8 cellular contexts compared by ENCODE assay signal in genomic region chr7:112207106-112207592, GRCh38. TPM values are rescaled to one million over a fixed set of nuclear protein-coding genes. Genes with fewer than 3 reads are reported as not detected.
DNase-seq lines count a peak whose midpoint lies in the region; ATAC-seq and TF ChIP-seq lines count a peak whose summit lies in the region.

No MANE protein-coding gene starts in this region.

- DNase-seq in ACHN (peak; percentile 75), sigmoid colon (no peak), posterior cingulate gyrus (no peak)

- TF ChIP-seq CTCF in gastroesophageal sphincter (IDR thresholded peaks at IDR 0.05), result no peak
- no peak for TF ChIP-seq CTCF in sigmoid colon (IDR thresholded peaks at IDR 0.05)

- intact Hi-C loops in sigmoid colon (cut with DNase I), result loop anchor here (2.0 to 5.0 kb wide), 4 partner anchors 185 to 580 kb away; partner anchors contain the start of gene IFRD1
- intact Hi-C loops in posterior cingulate gyrus (cut with DNase I), result loop anchor here (5.0 to 10.0 kb wide), 4 partner anchors 45 to 452 kb away; no protein-coding TSS in a partner anchor

- peak overlapping the region; percentile 83 to 88 for H3K4me3 ChIP-seq in gastroesophageal sphincter
- peak overlapping the region; percentile 81 to 89 (median 85) for H3K4me3 ChIP-seq in sigmoid colon

- no peaks in the 10 kb centered on the region for H3K36me3 Mint-ChIP-seq in T-helper 1 cell treated with Interleukin-12 subunit alpha and Interleukin-12 subunit beta and Interleukin-4 antibody, amounts not matched to agents 30 μg/mL and 1 μg/mL, for 36 hours (ENCODE audit: low read depth)

- peaks cover 30% of the 10 kb centered on the region for H3K27me3 Mint-ChIP-seq in T-helper 1 cell treated with Interleukin-12 subunit alpha and Interleukin-12 subunit beta and Interleukin-4 antibody, amounts not matched to agents 30 μg/mL and 1 μg/mL, for 36 hours (ENCODE audit: low read depth)

- H3K9me3 ChIP-seq in gastroesophageal sphincter, result no peaks in the 10 kb centered on the region
- no peaks in the 10 kb centered on the region for H3K9me3 ChIP-seq in sigmoid colon

- peaks cover 2 to 53% (median 6%) of the 10 kb centered on the region in 3 donors for H3K4me1 ChIP-seq in gastroesophageal sphincter
- H3K4me1 ChIP-seq in sigmoid colon, result peaks cover 0 to 34% (median 13%) of the 10 kb centered on the region in 4 donors

- H3K27me3 ChIP-seq in gastroesophageal sphincter (no peaks in the 10 kb centered on the region), sigmoid colon (no peaks in the 10 kb centered on the region)

- H3K4me3 Mint-ChIP-seq in T-helper 1 cell treated with Interleukin-12 subunit alpha and Interleukin-12 subunit beta and Interleukin-4 antibody, amounts not matched to agents 30 μg/mL and 1 μg/mL, for 36 hours, result peak overlapping the region; percentile 94

- no peak for TF ChIP-seq POLR2A in gastroesophageal sphincter (IDR thresholded peaks at IDR 0.05)
- no peak for TF ChIP-seq POLR2A in sigmoid colon (IDR thresholded peaks at IDR 0.05)

- no peaks in the 10 kb centered on the region for H3K9me3 Mint-ChIP-seq in T-helper 1 cell treated with Interleukin-12 subunit alpha and Interleukin-12 subunit beta and Interleukin-4 antibody, amounts not matched to agents 30 μg/mL and 1 μg/mL, for 36 hours

- TF ChIP-seq EP300 in gastroesophageal sphincter (IDR thresholded peaks at IDR 0.05), result no peak
- TF ChIP-seq EP300 in sigmoid colon (IDR thresholded peaks at IDR 0.05), result no peak

- in situ Hi-C loops in ACHN (cut with HindIII; ENCODE audit: low pct_ligation_motif_present, low pct_unique_long_range_greater_than_20kb, low sequenced_read_pairs), result no loop called here

- H3K27ac Mint-ChIP-seq in T-helper 1 cell treated with Interleukin-12 subunit alpha and Interleukin-12 subunit beta and Interleukin-4 antibody, amounts not matched to agents 30 μg/mL and 1 μg/mL, for 36 hours, result peak overlapping the region; percentile 82

- ATAC-seq in GM19395 (IDR thresholded peaks at IDR 0.05; ENCODE audit: unreplicated experiment) (peak; percentile 1), gastroesophageal sphincter (no peak), HG02610 (IDR thresholded peaks at IDR 0.05; ENCODE audit: unreplicated experiment) (no peak), GM21786 (IDR thresholded peaks at IDR 0.05; ENCODE audit: unreplicated experiment) (no peak)

- WGBS in gastroesophageal sphincter (ENCODE audit: low coverage in 1 of 2), 2 donors, result 0% methylated on average over 8 of the region's 8 CpGs
- 0 to 1% methylated on average over 8 of the region's 8 CpGs for WGBS in sigmoid colon, 2 donors

- peaks cover 28% of the 10 kb centered on the region for H3K4me1 Mint-ChIP-seq in T-helper 1 cell treated with Interleukin-12 subunit alpha and Interleukin-12 subunit beta and Interleukin-4 antibody, amounts not matched to agents 30 μg/mL and 1 μg/mL, for 36 hours (ENCODE audit: low read depth)

- H3K36me3 ChIP-seq in gastroesophageal sphincter (no peaks in the 10 kb centered on the region), sigmoid colon (no peaks in the 10 kb centered on the region)

- H3K27ac ChIP-seq in gastroesophageal sphincter (peak overlapping the region; percentile 57 to 90 (median 88)), sigmoid colon (peak overlapping the region; percentile 85 to 95 (median 88))

RNA-seq across cellular contexts. Expression of gene ZNF277, which starts 0.7 kb away (rescaled TPM):
- 10 to 100 TPM; 17.1 to 38.4 (median 29.5) TPM for total RNA-seq in gastroesophageal sphincter
- 10 to 100 TPM; 39.0 to 49.3 (median 40.8) TPM for total RNA-seq in sigmoid colon
- 10 to 100 TPM; 15.8 to 26.8 (median 21.6) TPM for polyA plus RNA-seq in sigmoid colon

RNA-seq across cellular contexts. Expression of gene DOCK4, which starts 0.9 kb away (rescaled TPM):
- total RNA-seq in gastroesophageal sphincter (10 to 100 TPM; 14.0 to 34.1 (median 24.2) TPM), sigmoid colon (10 to 100 TPM; 14.1 to 28.5 (median 21.9) TPM)
- 1 to 10 TPM; 3.0 to 5.7 (median 3.7) TPM for polyA plus RNA-seq in sigmoid colon
